In genomic region chr10:1151071-1152033, GRCh38 we compare ENCODE assay signal across 15 cellular contexts.
A peak's percentile ranks its signal among the peaks of the same experiment; 100 is the strongest.
DNase-seq lines count a peak whose midpoint lies in the region; TF ChIP-seq lines count a peak whose summit lies in the region.
"Had no signal": no experiment of that assay in that cellular context is flagged by ENCODE, and none has a peak within 500 bp of the region (broad histone marks: within the 10 kb centered on the region; RNA-seq: fewer than 3 reads in every experiment).

No MANE protein-coding gene starts in this region.

- TF ChIP-seq POLR2A in transverse colon (IDR thresholded peaks at IDR 0.05) (no peak), thyroid gland (IDR thresholded peaks at IDR 0.05) (no peak)

- H3K36me3 Mint-ChIP-seq in activated T-cell treated with anti-CD3 and anti-CD28 coated beads, Interleukin-2, amount 50 U/mL, for 24 hours (ENCODE audit: low read depth) = no peaks in the 10 kb centered on the region

- H3K27ac ChIP-seq in transverse colon (no peak overlapping the region), thyroid gland (no peak overlapping the region), caudate nucleus (ENCODE audit: low read depth, low read length) (no peak overlapping the region)
- H3K27ac ChIP-seq: ovary had no signal

- WGBS in transverse colon (ENCODE audit: low coverage in 1 of 2), 2 donors = 53 to 80% methylated on average over 3 to 15 of the region's 15 CpGs
- WGBS in thyroid gland, 2 donors = 66 to 75% methylated on average over 12 to 15 of the region's 15 CpGs

- H3K4me1 Mint-ChIP-seq in activated T-cell treated with anti-CD3 and anti-CD28 coated beads, Interleukin-2, amount 50 U/mL, for 24 hours (ENCODE audit: low read depth) = peaks cover 1% of the 10 kb centered on the region

- H3K36me3 ChIP-seq in transverse colon (no peaks in the 10 kb centered on the region), thyroid gland (no peaks in the 10 kb centered on the region)
- H3K36me3 ChIP-seq: ovary had no signal

- H3K27ac Mint-ChIP-seq in activated T-cell treated with anti-CD3 and anti-CD28 coated beads, Interleukin-2, amount 50 U/mL, for 24 hours = no peak overlapping the region
- H3K27ac Mint-ChIP-seq: HFFc6, WTC11 had no signal

- H3K9me3 ChIP-seq in transverse colon (peaks cover under 1 to 5% of the 10 kb centered on the region in 2 donors), thyroid gland (no peaks in the 10 kb centered on the region)
- H3K9me3 ChIP-seq: ovary had no signal

- H3K27me3 ChIP-seq in transverse colon = no peaks in the 10 kb centered on the region
- H3K27me3 ChIP-seq in thyroid gland = no peaks in the 10 kb centered on the region
- H3K27me3 ChIP-seq: ovary had no signal

- no peak overlapping the region for H3K4me3 Mint-ChIP-seq in activated T-cell treated with anti-CD3 and anti-CD28 coated beads, Interleukin-2, amount 50 U/mL, for 24 hours
- H3K4me3 Mint-ChIP-seq: activated T-cell treated with anti-CD3 and anti-CD28 coated beads, Interleukin-2, amount 50 U/mL, for 4 hours; HFFc6; WTC11 had no signal

- TF ChIP-seq CTCF in epithelial cell of proximal tubule (conservative IDR thresholded peaks at IDR 0.05; ENCODE audit: low read depth, low read length) (no peak), transverse colon (IDR thresholded peaks at IDR 0.05) (no peak), thyroid gland (IDR thresholded peaks at IDR 0.05) (no peak)

- H3K4me1 ChIP-seq in transverse colon (no peaks in the 10 kb centered on the region), thyroid gland (no peaks in the 10 kb centered on the region)

- TF ChIP-seq EP300 in transverse colon (IDR thresholded peaks at IDR 0.05; ENCODE audit: low read depth) = no peak

- peaks cover 7% of the 10 kb centered on the region for H3K9me3 Mint-ChIP-seq in activated T-cell treated with anti-CD3 and anti-CD28 coated beads, Interleukin-2, amount 50 U/mL, for 24 hours

- intact Hi-C loops in transverse colon (cut with DNase I; ENCODE audit: low total_unique reads) (no loop called here), thyroid gland (cut with DNase I) (no loop called here)

- peak; percentile 18 for DNase-seq in activated T-cell treated with anti-CD3 and anti-CD28 coated beads, Interleukin-2, amount 50 U/mL, for 24 hours
- DNase-seq in activated T-cell treated with anti-CD3 and anti-CD28 coated beads, Interleukin-2, amount 50 U/mL, for 48 hours = no peak
- DNase-seq in M059J (ENCODE audit: low read depth) = peak; percentile 3
- DNase-seq in epithelial cell of proximal tubule (ENCODE audit: low read depth) = peak; percentile 96
- DNase-seq in stromal cell of bone marrow (ENCODE audit: low read depth) = peak; percentile 4
- no peak for DNase-seq in transverse colon
- no peak for DNase-seq in thyroid gland
- no peak for DNase-seq in caudate nucleus (lab: John Stamatoyannopoulos, UW)
- DNase-seq: activated T-cell treated with anti-CD3 and anti-CD28 coated beads, Interleukin-2, amount 50 U/mL, for 4 hours; foreskin fibroblast; HFFc6; MV-4-11; ovary; substantia nigra had no signal

- H3K4me3 ChIP-seq in epithelial cell of proximal tubule (ENCODE audit: low read depth, low read length) (no peak overlapping the region), transverse colon (no peak overlapping the region), thyroid gland (replicated peaks in 1 of 3) (no peak overlapping the region)
- H3K4me3 ChIP-seq: ovary had no signal

- H3K27me3 Mint-ChIP-seq in activated T-cell treated with anti-CD3 and anti-CD28 coated beads, Interleukin-2, amount 50 U/mL, for 24 hours = peaks cover 19% of the 10 kb centered on the region

- in situ Hi-C loops in transverse colon (cut with MboI; ENCODE audit: low pct_ligation_motif_present in 1 of 4, low pct_unique_long_range_greater_than_20kb in 1 of 4, low sequenced_read_pairs in 3 of 4) = no loop called here

Comparison
In these comparisons a context has a peak if more than half of its experiments do, and no peak if none do; other contexts are left out.
1. DNase-seq: peak in activated T-cell treated with anti-CD3 and anti-CD28 coated beads, Interleukin-2, amount 50 U/mL, for 24 hours (single experiment), M059J (single experiment), epithelial cell of proximal tubule (single experiment) and stromal cell of bone marrow (single experiment); none in activated T-cell treated with anti-CD3 and anti-CD28 coated beads, Interleukin-2, amount 50 U/mL, for 48 hours (0 of 2), transverse colon (single experiment), thyroid gland (0 of 2) and caudate nucleus (0 of 61).